Comparison of ENCODE assay signal across 1 cellular context in the genomic region with DNA sequence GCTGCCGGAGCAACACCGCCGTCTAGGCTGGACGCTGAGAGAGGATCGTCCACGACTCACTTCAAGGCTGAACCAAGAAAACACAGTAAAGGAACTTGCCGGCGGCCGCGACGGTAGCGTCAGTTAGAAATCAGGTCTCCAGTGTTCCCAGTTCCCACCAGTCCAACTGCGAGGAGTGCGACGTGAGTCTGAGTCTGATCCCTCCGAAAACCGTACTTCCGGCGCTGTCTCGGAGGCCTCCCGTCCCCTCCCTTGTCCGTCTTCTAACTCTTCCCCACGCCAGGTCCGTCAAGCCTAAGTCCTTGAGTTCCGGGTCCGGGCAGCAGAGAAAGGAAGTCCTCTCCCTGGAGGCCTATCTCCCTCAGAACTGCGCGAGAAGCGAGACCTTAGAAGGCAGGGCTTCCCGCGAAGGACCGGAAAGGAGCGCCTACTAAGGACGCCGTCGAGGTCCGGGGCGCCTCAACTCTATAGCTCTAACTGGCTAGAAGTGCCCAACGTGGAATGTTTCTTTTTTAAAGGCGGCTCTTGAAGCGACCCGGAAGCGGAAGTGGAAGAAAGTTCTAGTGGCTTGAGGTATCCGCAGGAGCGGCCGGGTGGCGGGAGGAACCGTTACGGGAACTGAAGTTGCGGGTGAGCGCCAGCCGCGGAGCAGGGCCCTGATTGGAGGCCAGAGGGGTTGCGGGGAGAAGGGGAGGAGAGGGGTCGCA.
TF ChIP-seq lines count a peak whose summit lies in the region.

Gene BANF1 (plus strand): TSS at position 563 of the 707 bp plus-strand sequence. CDS start 748 bp downstream, outside the sequence.
A gene with protein sequence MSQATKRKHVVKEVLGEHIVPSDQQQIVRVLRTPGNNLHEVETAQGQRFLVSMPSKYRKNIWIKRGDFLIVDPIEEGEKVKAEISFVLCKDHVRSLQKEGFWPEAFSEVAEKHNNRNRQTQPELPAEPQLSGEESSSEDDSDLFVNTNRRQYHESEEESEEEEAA (minus strand): TSS at position 217 of the 707 bp plus-strand sequence. CDS start 1,768 bp downstream, outside the sequence.

TF ChIP-seq in K562, 482 proteins besides CTCF, POLR2A, EP300 and RAD21 (continued from another document and continues in another):
- TF ChIP-seq E2F6 (IDR thresholded peaks at IDR 0.05; ENCODE audit: borderline replicate concordance in 1 of 2, extremely low read depth in 1 of 2, insufficient read depth in 1 of 2, insufficient read length in 1 of 2, low read depth in 1 of 2, low read length in 1 of 2, poor library complexity in 1 of 2, severe bottlenecking in 1 of 2) (peak; percentile 70 to 72), ZNF696 (CRISPR knock-in tag; conservative IDR thresholded peaks at IDR 0.05) (no peak), EHMT2 (IDR thresholded peaks at IDR 0.05) (peak; percentile 73; the same call in 1 of the 2 replicates), ZNF347 (CRISPR knock-in tag; IDR thresholded peaks at IDR 0.05; ENCODE audit: low read depth) (no peak), PHTF2 (CRISPR knock-in tag; IDR thresholded peaks at IDR 0.05) (no peak), TFAM (CRISPR knock-in tag; conservative IDR thresholded peaks at IDR 0.05) (no peak), CTBP1 (IDR thresholded peaks at IDR 0.05; ENCODE audit: borderline replicate concordance) (peak; percentile 90), RAD51 (IDR thresholded peaks at IDR 0.05; ENCODE audit: borderline replicate concordance, low read depth) (no peak), ZBTB8A (IDR thresholded peaks at IDR 0.05; ENCODE audit: partially characterized antibody) (no peak), PURB (CRISPR knock-in tag; IDR thresholded peaks at IDR 0.05; ENCODE audit: low read depth) (no peak), CBFB (CRISPR knock-in tag; IDR thresholded peaks at IDR 0.05) (peak; percentile 91), CBFA2T2 (conservative IDR thresholded peaks at IDR 0.05) (no peak), RBM17 (IDR thresholded peaks at IDR 0.05; ENCODE audit: borderline replicate concordance, low read depth, low read length) (no peak), THRAP3 (IDR thresholded peaks at IDR 0.05; ENCODE audit: borderline replicate concordance) (peak; percentile 70; the same call in 1 of the 2 replicates), ZBTB34 (CRISPR knock-in tag; IDR thresholded peaks at IDR 0.05) (no peak), DLX4 (CRISPR knock-in tag; IDR thresholded peaks at IDR 0.05) (no peak), ARID2 (IDR thresholded peaks at IDR 0.05) (no peak), MECOM (CRISPR knock-in tag; IDR thresholded peaks at IDR 0.05) (no peak), SMAD4 (CRISPR knock-in tag; conservative IDR thresholded peaks at IDR 0.05) (peak; percentile 86), TFE3 (CRISPR knock-in tag; IDR thresholded peaks at IDR 0.05) (peak; percentile 3; the same call in 1 of the 2 replicates), TCF15 (CRISPR knock-in tag; IDR thresholded peaks at IDR 0.05) (no peak), HINFP (tag; conservative IDR thresholded peaks at IDR 0.05; ENCODE audit: low read depth) (peak; percentile 41; the same call in 1 of the 2 replicates), ZNF75A (CRISPR knock-in tag; IDR thresholded peaks at IDR 0.05) (0 out of 2 replicates have a peak, but pooled peaks have one; percentile 46), ZNF121 (CRISPR knock-in tag; conservative IDR thresholded peaks at IDR 0.05) (no peak), PRMT5 (CRISPR knock-in tag; IDR thresholded peaks at IDR 0.05) (no peak), POLR2G (IDR thresholded peaks at IDR 0.05; ENCODE audit: low read depth, low read length) (peak; percentile 85), TCF7L2 (IDR thresholded peaks at IDR 0.05; ENCODE audit: low read depth, low read length) (no peak), PTTG1 (tag; IDR thresholded peaks at IDR 0.05; ENCODE audit: low read depth) (no peak), ZNF444 (CRISPR knock-in tag; IDR thresholded peaks at IDR 0.05) (no peak), ZNF316 (IDR thresholded peaks at IDR 0.05) (no peak), ZFP1 (CRISPR knock-in tag; IDR thresholded peaks at IDR 0.05) (peak; percentile 61; the same call in 1 of the 2 replicates), CHCHD3 (CRISPR knock-in tag; IDR thresholded peaks at IDR 0.05) (peak; percentile 35; the same call in 1 of the 2 replicates), HDAC3 (IDR thresholded peaks at IDR 0.05; ENCODE audit: borderline replicate concordance, partially characterized antibody) (peak; percentile 77), HDGF (IDR thresholded peaks at IDR 0.05) (no peak), HEY1 (CRISPR knock-in tag; IDR thresholded peaks at IDR 0.05; ENCODE audit: borderline replicate concordance) (peak; percentile 88), STAT5B (CRISPR knock-in tag; IDR thresholded peaks at IDR 0.05) (no peak), GATAD2B (IDR thresholded peaks at IDR 0.05; ENCODE audit: borderline replicate concordance) (peak; percentile 79; the same call in 1 of the 2 replicates), KDM1A (IDR thresholded peaks at IDR 0.05) (no peak), ZNF507 (tag; conservative IDR thresholded peaks at IDR 0.05) (no peak), KAT8 (IDR thresholded peaks at IDR 0.05; ENCODE audit: low read depth) (peak; percentile 77; the same call in 1 of the 2 replicates), ZFP36 (IDR thresholded peaks at IDR 0.05; ENCODE audit: low read depth, low read length, partially characterized antibody) (peak; percentile 22), ZNF12 (CRISPR knock-in tag; IDR thresholded peaks at IDR 0.05) (peak; percentile 84)
- TF ChIP-seq, protein P1, sequence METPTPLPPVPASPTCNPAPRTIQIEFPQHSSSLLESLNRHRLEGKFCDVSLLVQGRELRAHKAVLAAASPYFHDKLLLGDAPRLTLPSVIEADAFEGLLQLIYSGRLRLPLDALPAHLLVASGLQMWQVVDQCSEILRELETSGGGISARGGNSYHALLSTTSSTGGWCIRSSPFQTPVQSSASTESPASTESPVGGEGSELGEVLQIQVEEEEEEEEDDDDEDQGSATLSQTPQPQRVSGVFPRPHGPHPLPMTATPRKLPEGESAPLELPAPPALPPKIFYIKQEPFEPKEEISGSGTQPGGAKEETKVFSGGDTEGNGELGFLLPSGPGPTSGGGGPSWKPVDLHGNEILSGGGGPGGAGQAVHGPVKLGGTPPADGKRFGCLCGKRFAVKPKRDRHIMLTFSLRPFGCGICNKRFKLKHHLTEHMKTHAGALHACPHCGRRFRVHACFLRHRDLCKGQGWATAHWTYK (CRISPR knock-in tag; IDR thresholded peaks at IDR 0.05) = no peak
- TF ChIP-seq, protein P2, sequence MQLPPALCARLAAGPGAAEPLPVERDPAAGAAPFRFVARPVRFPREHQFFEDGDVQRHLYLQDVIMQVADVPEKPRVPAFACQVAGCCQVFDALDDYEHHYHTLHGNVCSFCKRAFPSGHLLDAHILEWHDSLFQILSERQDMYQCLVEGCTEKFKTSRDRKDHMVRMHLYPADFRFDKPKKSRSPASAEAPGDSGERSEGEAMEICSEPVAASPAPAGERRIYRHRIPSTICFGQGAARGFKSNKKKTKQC (CRISPR knock-in tag; IDR thresholded peaks at IDR 0.05) = no peak; the same call in 1 of the 2 replicates
- TF ChIP-seq, protein P3, sequence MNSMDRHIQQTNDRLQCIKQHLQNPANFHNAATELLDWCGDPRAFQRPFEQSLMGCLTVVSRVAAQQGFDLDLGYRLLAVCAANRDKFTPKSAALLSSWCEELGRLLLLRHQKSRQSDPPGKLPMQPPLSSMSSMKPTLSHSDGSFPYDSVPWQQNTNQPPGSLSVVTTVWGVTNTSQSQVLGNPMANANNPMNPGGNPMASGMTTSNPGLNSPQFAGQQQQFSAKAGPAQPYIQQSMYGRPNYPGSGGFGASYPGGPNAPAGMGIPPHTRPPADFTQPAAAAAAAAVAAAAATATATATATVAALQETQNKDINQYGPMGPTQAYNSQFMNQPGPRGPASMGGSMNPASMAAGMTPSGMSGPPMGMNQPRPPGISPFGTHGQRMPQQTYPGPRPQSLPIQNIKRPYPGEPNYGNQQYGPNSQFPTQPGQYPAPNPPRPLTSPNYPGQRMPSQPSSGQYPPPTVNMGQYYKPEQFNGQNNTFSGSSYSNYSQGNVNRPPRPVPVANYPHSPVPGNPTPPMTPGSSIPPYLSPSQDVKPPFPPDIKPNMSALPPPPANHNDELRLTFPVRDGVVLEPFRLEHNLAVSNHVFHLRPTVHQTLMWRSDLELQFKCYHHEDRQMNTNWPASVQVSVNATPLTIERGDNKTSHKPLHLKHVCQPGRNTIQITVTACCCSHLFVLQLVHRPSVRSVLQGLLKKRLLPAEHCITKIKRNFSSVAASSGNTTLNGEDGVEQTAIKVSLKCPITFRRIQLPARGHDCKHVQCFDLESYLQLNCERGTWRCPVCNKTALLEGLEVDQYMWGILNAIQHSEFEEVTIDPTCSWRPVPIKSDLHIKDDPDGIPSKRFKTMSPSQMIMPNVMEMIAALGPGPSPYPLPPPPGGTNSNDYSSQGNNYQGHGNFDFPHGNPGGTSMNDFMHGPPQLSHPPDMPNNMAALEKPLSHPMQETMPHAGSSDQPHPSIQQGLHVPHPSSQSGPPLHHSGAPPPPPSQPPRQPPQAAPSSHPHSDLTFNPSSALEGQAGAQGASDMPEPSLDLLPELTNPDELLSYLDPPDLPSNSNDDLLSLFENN (IDR thresholded peaks at IDR 0.05; ENCODE audit: low read depth in 2 of 2, low read length in 2 of 2) = peak in 1 of 2 experiments; percentile 13; a peak in 1 of 4 replicates
- TF ChIP-seq, protein P4, sequence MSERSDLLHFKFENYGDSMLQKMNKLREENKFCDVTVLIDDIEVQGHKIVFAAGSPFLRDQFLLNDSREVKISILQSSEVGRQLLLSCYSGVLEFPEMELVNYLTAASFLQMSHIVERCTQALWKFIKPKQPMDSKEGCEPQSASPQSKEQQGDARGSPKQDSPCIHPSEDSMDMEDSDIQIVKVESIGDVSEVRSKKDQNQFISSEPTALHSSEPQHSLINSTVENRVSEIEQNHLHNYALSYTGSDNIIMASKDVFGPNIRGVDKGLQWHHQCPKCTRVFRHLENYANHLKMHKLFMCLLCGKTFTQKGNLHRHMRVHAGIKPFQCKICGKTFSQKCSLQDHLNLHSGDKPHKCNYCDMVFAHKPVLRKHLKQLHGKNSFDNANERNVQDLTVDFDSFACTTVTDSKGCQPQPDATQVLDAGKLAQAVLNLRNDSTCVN (CRISPR knock-in tag; IDR thresholded peaks at IDR 0.05) = no peak
- TF ChIP-seq, protein P5, sequence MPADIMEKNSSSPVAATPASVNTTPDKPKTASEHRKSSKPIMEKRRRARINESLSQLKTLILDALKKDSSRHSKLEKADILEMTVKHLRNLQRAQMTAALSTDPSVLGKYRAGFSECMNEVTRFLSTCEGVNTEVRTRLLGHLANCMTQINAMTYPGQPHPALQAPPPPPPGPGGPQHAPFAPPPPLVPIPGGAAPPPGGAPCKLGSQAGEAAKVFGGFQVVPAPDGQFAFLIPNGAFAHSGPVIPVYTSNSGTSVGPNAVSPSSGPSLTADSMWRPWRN (IDR thresholded peaks at IDR 0.05; ENCODE audit: low read depth) = peak; percentile 15; the same call in 1 of the 2 replicates
